8 cellular contexts compared by ENCODE assay signal in the genomic region with DNA sequence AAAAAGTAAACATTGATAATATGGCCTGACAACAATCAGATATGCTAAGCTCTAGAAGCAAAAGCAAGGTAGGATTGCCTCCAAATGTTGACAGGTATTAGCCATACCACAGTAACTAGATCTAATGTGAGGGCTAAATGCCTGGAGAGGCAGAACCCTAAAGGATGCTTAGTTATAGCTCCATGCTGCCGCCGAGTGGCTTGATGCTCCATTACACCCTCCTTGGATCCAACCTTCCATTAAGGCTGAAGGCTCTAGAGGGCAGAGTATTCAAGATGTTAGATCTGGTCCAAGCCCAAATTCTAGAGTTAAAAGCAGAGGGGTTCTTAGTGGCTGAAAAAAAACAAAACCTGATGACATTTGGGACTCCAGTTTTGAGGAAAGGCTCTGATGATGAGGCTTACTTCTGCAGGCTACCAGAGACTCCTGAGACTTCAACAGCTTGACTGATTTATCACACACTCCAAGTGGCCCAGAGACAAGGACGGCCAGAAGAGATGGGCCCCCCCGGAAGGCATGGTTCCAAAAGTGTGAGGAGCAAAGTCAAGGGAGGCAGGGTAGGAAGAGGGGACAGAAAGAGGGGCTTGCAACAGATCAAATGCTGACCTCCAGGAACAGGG. TPM values are rescaled to one million over a fixed set of nuclear protein-coding genes. Genes with fewer than 3 reads are reported as not detected.
DNase-seq lines count a peak whose midpoint lies in the region; ATAC-seq and TF ChIP-seq lines count a peak whose summit lies in the region.

No MANE protein-coding gene starts in this region.

- ATAC-seq in HCT116 (peak; percentile 100), GM19467 (IDR thresholded peaks at IDR 0.05; ENCODE audit: unreplicated experiment) (no peak)

- H2AFZ ChIP-seq in HCT116 (ENCODE audit: low read depth, low read length, poor library complexity, severe bottlenecking) = no peak overlapping the region

- H3K9ac ChIP-seq in HCT116 (ENCODE audit: low read length) = no peak overlapping the region

- TF ChIP-seq CTCF in HCT116 (IDR thresholded peaks at IDR 0.05 in 2 of 3, conservative IDR thresholded peaks at IDR 0.05 in 1 of 3; ENCODE audit: borderline replicate concordance in 1 of 3, insufficient read depth in 1 of 3, low read depth in 2 of 3, low read length in 2 of 3) = peak; percentile 86 to 97 (median 93)

- TF ChIP-seq POLR2A in HCT116 (IDR thresholded peaks at IDR 0.05; ENCODE audit: borderline replicate concordance, extremely low read depth, insufficient read depth, insufficient read length) = no peak

- DNase-seq in GM03348 (ENCODE audit: low spot score) (peak; percentile 81), HCT116 (ENCODE audit: low read depth, low spot score) (peak; percentile 57), NCI-H146 (lab: John Stamatoyannopoulos, UW) (peak; percentile 65), T1000 (lab: John Stamatoyannopoulos, UW) (peak; percentile 7), astrocyte of the hippocampus (ENCODE audit: low read depth, low spot score) (peak; percentile 90), iPS-NIHi11 (ENCODE audit: low spot score) (peak; percentile 81)
- DNase-seq in stimulated activated CD4-positive, alpha-beta T cell treated with anti-CD3 and anti-CD28 coated beads, Interleukin-15, amount 100 ng/mL, for 48 hours (ENCODE audit: low read depth in 2 of 2) = peak; percentile 16 to 53

- no peaks in the 10 kb centered on the region for H4K20me1 ChIP-seq in HCT116 (ENCODE audit: insufficient read depth)

- H3K4me3 ChIP-seq in HCT116 (replicated peaks in 1 of 2; ENCODE audit: low read depth in 1 of 2, low read length in 2 of 2) = no peak overlapping the region

- intact Hi-C loops in HCT116 (cut with micrococcal nuclease) = loop anchor here (1.0 to 10.0 kb wide), 3 partner anchors 202 to 504 kb away; no protein-coding TSS in a partner anchor

- no peak overlapping the region for H3K4me2 ChIP-seq in HCT116 (ENCODE audit: low read length)

- no peaks in the 10 kb centered on the region for H3K36me3 ChIP-seq in HCT116 (ENCODE audit: control insufficient read depth in 1 of 2, insufficient read depth in 2 of 2, low read length in 2 of 2)

- RAD21 ChIA-PET in HCT116 (lab: Charles Lee; ENCODE audit: low non-redundant PET in 1 of 2, low total read pairs in 2 of 2, uncharacterized antibody in 2 of 2, unreplicated experiment in 2 of 2) = interaction anchor here (0.7 to 1.2 kb wide), 3 partner anchors 117 to 319 kb away, joined by 3 to 5 read pairs (median 5); no protein-coding TSS in a partner anchor

- CTCF ChIA-PET in HCT116 (lab: Charles Lee) = interaction anchor here (0.7 to 2.2 kb wide), 23 partner anchors 8 to 504 kb away, joined by 3 to 38 read pairs (median 4); no protein-coding TSS in a partner anchor

- no peaks in the 10 kb centered on the region for H3K9me2 ChIP-seq in HCT116 (ENCODE audit: insufficient read depth)

- no TSS peak for BruUV-seq in HCT116 (replicated peaks; lab: Mats Ljungman, UMichigan)

- no peak overlapping the region for H3K27ac ChIP-seq in HCT116 (ENCODE audit: low read depth, low read length)

- TF ChIP-seq RAD21 in HCT116 (IDR thresholded peaks at IDR 0.05; ENCODE audit: low read depth) = peak; percentile 89

- H3K4me1 ChIP-seq in HCT116 (ENCODE audit: control insufficient read depth in 1 of 2, insufficient read depth in 2 of 2, low read length in 2 of 2) = no peaks in the 10 kb centered on the region

- H3K27me3 ChIP-seq in HCT116 (ENCODE audit: insufficient read depth, low read length) = peaks cover 30% of the 10 kb centered on the region

- POLR2A ChIA-PET in HCT116 (lab: Charles Lee) = interaction anchor here (0.8 kb wide), 1 partner anchor 9 kb away, joined by 3 read pairs; no protein-coding TSS in a partner anchor

- H3K9me3 ChIP-seq in HCT116 (ENCODE audit: control insufficient read depth in 1 of 2, insufficient read depth in 1 of 2, low read depth in 1 of 2, low read length in 2 of 2) = no peaks in the 10 kb centered on the region

- H3K79me2 ChIP-seq in HCT116 (ENCODE audit: insufficient read depth, low read length) = no peaks in the 10 kb centered on the region

TF ChIP-seq in HCT116, 20 proteins besides CTCF, POLR2A, EP300 and RAD21:
- TF ChIP-seq SRF (IDR thresholded peaks at IDR 0.05; ENCODE audit: low read depth) = no peak
- no peak for TF ChIP-seq CEBPB (IDR thresholded peaks at IDR 0.05; ENCODE audit: low read depth)
- no peak for TF ChIP-seq FOSL1 (IDR thresholded peaks at IDR 0.05; ENCODE audit: low read depth)
- no peak for TF ChIP-seq JUND (IDR thresholded peaks at IDR 0.05)
- no peak for TF ChIP-seq EZH2 (IDR thresholded peaks at IDR 0.05)
- no peak for TF ChIP-seq POLR2AphosphoS5 (IDR thresholded peaks at IDR 0.05; ENCODE audit: low read depth, low read length)
- TF ChIP-seq CBX3 (IDR thresholded peaks at IDR 0.05; ENCODE audit: low read depth) = no peak
- no peak for TF ChIP-seq TCF7L2 (IDR thresholded peaks at IDR 0.05; ENCODE audit: borderline replicate concordance, extremely low read depth, insufficient read depth, insufficient read length)
- TF ChIP-seq, protein P1, sequence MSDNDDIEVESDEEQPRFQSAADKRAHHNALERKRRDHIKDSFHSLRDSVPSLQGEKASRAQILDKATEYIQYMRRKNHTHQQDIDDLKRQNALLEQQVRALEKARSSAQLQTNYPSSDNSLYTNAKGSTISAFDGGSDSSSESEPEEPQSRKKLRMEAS (IDR thresholded peaks at IDR 0.05) = no peak
- TF ChIP-seq EGR1 (IDR thresholded peaks at IDR 0.05; ENCODE audit: low read depth) = no peak
- TF ChIP-seq, protein P2, sequence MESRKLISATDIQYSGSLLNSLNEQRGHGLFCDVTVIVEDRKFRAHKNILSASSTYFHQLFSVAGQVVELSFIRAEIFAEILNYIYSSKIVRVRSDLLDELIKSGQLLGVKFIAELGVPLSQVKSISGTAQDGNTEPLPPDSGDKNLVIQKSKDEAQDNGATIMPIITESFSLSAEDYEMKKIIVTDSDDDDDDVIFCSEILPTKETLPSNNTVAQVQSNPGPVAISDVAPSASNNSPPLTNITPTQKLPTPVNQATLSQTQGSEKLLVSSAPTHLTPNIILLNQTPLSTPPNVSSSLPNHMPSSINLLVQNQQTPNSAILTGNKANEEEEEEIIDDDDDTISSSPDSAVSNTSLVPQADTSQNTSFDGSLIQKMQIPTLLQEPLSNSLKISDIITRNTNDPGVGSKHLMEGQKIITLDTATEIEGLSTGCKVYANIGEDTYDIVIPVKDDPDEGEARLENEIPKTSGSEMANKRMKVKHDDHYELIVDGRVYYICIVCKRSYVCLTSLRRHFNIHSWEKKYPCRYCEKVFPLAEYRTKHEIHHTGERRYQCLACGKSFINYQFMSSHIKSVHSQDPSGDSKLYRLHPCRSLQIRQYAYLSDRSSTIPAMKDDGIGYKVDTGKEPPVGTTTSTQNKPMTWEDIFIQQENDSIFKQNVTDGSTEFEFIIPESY (IDR thresholded peaks at IDR 0.05; ENCODE audit: extremely low read depth, insufficient replicate concordance, low read length) = no peak
- TF ChIP-seq ZNF274 (IDR thresholded peaks at IDR 0.05; ENCODE audit: low read depth, low read length) = no peak
- TF ChIP-seq EZH2phosphoT487 (IDR thresholded peaks at IDR 0.05; ENCODE audit: borderline replicate concordance) = no peak

RNA-seq across cellular contexts. Expression of a gene that starts 21.8 kb away (rescaled TPM):
- total RNA-seq in HCT116 (2021; ENCODE audit: unreplicated experiment) = 0.15 TPM
- polyA plus RNA-seq in HCT116 (2012) = not detected in 2 replicates

RNA-seq across cellular contexts. Expression of a gene that starts 55.3 kb away (rescaled TPM):
- 2.2 TPM for total RNA-seq in HCT116 (2021; ENCODE audit: unreplicated experiment)
- 0.24 and 0.34 TPM in 2 replicates for polyA plus RNA-seq in HCT116 (2012)

Comparison
In these comparisons a context has a peak if more than half of its experiments do, and no peak if none do; other contexts are left out.
1. DNase-seq: peak in every context shown above with its lines; median percentile 90 in astrocyte of the hippocampus; 81 in GM03348; 81 in iPS-NIHi11; 65 in NCI-H146; 57 in HCT116; 34 in stimulated activated CD4-positive, alpha-beta T cell treated with anti-CD3 and anti-CD28 coated beads, Interleukin-15, amount 100 ng/mL, for 48 hours; 7 in T1000.